ENCODE assay signal across 8 cellular contexts in genomic region chr16:11976850-11977205, GRCh38. TPM values are rescaled to one million over a fixed set of nuclear protein-coding genes. Genes with fewer than 3 reads are reported as not detected.
DNase-seq lines count a peak whose midpoint lies in the region; ATAC-seq, FAIRE-seq and TF ChIP-seq lines count a peak whose summit lies in the region.

No MANE protein-coding gene starts in this region.

- H3K4me1 ChIP-seq in effector memory CD4-positive, alpha-beta T cell (ENCODE audit: control insufficient read depth, insufficient read depth, low read length, poor library complexity, severe bottlenecking): peaks cover 9% of the 10 kb centered on the region
- H3K4me1 ChIP-seq in neural progenitor cell: peaks cover 9% of the 10 kb centered on the region

- peak overlapping the region; percentile 50 for H3K27ac Mint-ChIP-seq in neural progenitor cell

- peak overlapping the region; percentile 87 for H3K4me3 Mint-ChIP-seq in neural progenitor cell

- FAIRE-seq in GM12891 (lab: Jason Lieb, UNC): no peak

- TF ChIP-seq POLR2A in GM12891 (IDR thresholded peaks at IDR 0.05; ENCODE audit: low read depth, low read length): no peak

- H3K9me3 Mint-ChIP-seq in neural progenitor cell: no peaks in the 10 kb centered on the region

- DNase-seq in MG63 (no peak), neural progenitor cell (ENCODE audit: low spot score) (no peak), SW480 (ENCODE audit: low spot score) (no peak), GM12891 (ENCODE audit: insufficient read length, low spot score) (no peak), HuH-7 (ENCODE audit: low spot score) (no peak), EL (no peak)
- DNase-seq in effector memory CD4-positive, alpha-beta T cell: no peak

- peaks cover 10% of the 10 kb centered on the region for H3F3A ChIP-seq in neural progenitor cell (ENCODE audit: low read depth)

- H3K36me3 ChIP-seq in MG63: peaks cover 5% of the 10 kb centered on the region
- no peaks in the 10 kb centered on the region for H3K36me3 ChIP-seq in effector memory CD4-positive, alpha-beta T cell (ENCODE audit: control insufficient read depth, insufficient read depth, low read length)
- no peaks in the 10 kb centered on the region for H3K36me3 ChIP-seq in neural progenitor cell

- H3K9me3 ChIP-seq in MG63 (no peaks in the 10 kb centered on the region), neural progenitor cell (ENCODE audit: low read depth) (no peaks in the 10 kb centered on the region)
- no peaks in the 10 kb centered on the region for H3K9me3 ChIP-seq in effector memory CD4-positive, alpha-beta T cell (ENCODE audit: control insufficient read depth, low read length)

- peak overlapping the region; percentile 88 for H2AFZ ChIP-seq in neural progenitor cell (replicated peaks)

- H3K4me1 Mint-ChIP-seq in neural progenitor cell: peaks cover 26% of the 10 kb centered on the region

- peak overlapping the region; percentile 91 for H3K4me2 ChIP-seq in neural progenitor cell

- peaks cover 24% of the 10 kb centered on the region for H3K79me2 ChIP-seq in neural progenitor cell (ENCODE audit: low read depth)

- peaks cover 2% of the 10 kb centered on the region for H3K27me3 Mint-ChIP-seq in neural progenitor cell (ENCODE audit: insufficient read depth, low read depth)

- peak overlapping the region; percentile 71 for H3K9ac ChIP-seq in neural progenitor cell

- peak; percentile 3 for ATAC-seq in GM19035 (IDR thresholded peaks at IDR 0.05; ENCODE audit: unreplicated experiment)

- H3K36me3 Mint-ChIP-seq in neural progenitor cell: no peaks in the 10 kb centered on the region

- H3K27me3 ChIP-seq in MG63: no peaks in the 10 kb centered on the region
- no peaks in the 10 kb centered on the region for H3K27me3 ChIP-seq in effector memory CD4-positive, alpha-beta T cell (replicated peaks; ENCODE audit: control insufficient read depth, insufficient read depth, low read length, poor library complexity, severe bottlenecking)
- no peaks in the 10 kb centered on the region for H3K27me3 ChIP-seq in neural progenitor cell

- H3K27ac ChIP-seq in effector memory CD4-positive, alpha-beta T cell (ENCODE audit: insufficient read depth, low read length, poor library complexity, severe bottlenecking): peak overlapping the region; percentile 68
- no peak overlapping the region for H3K27ac ChIP-seq in neural progenitor cell

- H4K20me1 ChIP-seq in neural progenitor cell (ENCODE audit: low read depth): peaks cover 2% of the 10 kb centered on the region

- TF ChIP-seq CTCF in neural progenitor cell (IDR thresholded peaks at IDR 0.05): no peak

- peak overlapping the region; percentile 98 for H3K4me3 ChIP-seq in MG63
- H3K4me3 ChIP-seq in effector memory CD4-positive, alpha-beta T cell (ENCODE audit: insufficient read depth, low read depth, low read length, poor library complexity, severe bottlenecking): peak overlapping the region; percentile 88
- H3K4me3 ChIP-seq in neural progenitor cell: peak overlapping the region; percentile 100

TF ChIP-seq in GM12891, 5 proteins besides CTCF, POLR2A, EP300 and RAD21:
- TF ChIP-seq POLR2AphosphoS5 (IDR thresholded peaks at IDR 0.05; ENCODE audit: low read depth, low read length) (no peak), TAF1 (IDR thresholded peaks at IDR 0.05; ENCODE audit: low read depth, low read length) (no peak), SPI1 (IDR thresholded peaks at IDR 0.05; ENCODE audit: low read depth, low read length) (no peak), PAX5 (IDR thresholded peaks at IDR 0.05; ENCODE audit: insufficient read depth, low read length, severe bottlenecking) (no peak), POU2F2 (IDR thresholded peaks at IDR 0.05; ENCODE audit: low read depth, low read length) (no peak)

RNA-seq across cellular contexts. Expression of gene SNX29, which starts 0.3 kb away (rescaled TPM):
- total RNA-seq in MG63 (2014; rRNA removed; shearing (Covaris generic); ENCODE audit: low replicate concordance): 7.1 and 35.6 TPM in 2 replicates
- total RNA-seq in neural progenitor cell (ENCODE audit: low replicate concordance): 6.3 and 7.2 TPM in 2 replicates
- 19.0 TPM for polyA plus RNA-seq in GM12891 (2012; ENCODE audit: low read depth, missing spikeins)

RNA-seq across cellular contexts. Expression of gene TNFRSF17, which starts 11.8 kb away (rescaled TPM):
- total RNA-seq in MG63 (2014; rRNA removed; shearing (Covaris generic); ENCODE audit: low replicate concordance): not detected in 2 replicates
- not detected in 2 replicates for total RNA-seq in neural progenitor cell (ENCODE audit: low replicate concordance)
- polyA plus RNA-seq in GM12891 (2012; ENCODE audit: low read depth, missing spikeins): 107 TPM

RNA-seq across cellular contexts. Expression of gene NPIPB2, which starts 35.0 kb away (rescaled TPM):
- not detected in 2 replicates for total RNA-seq in MG63 (2014; rRNA removed; shearing (Covaris generic); ENCODE audit: low replicate concordance)
- total RNA-seq in neural progenitor cell (ENCODE audit: low replicate concordance): 7.3 TPM in 2 replicates
- polyA plus RNA-seq in GM12891 (2012; ENCODE audit: low read depth, missing spikeins): 8.8 TPM
